10 cellular contexts compared by ENCODE assay signal in genomic region chr12:56196818-56197550, GRCh38. TPM values are rescaled to one million over a fixed set of nuclear protein-coding genes. Genes with fewer than 3 reads are reported as not detected.
DNase-seq lines count a peak whose midpoint lies in the region; ATAC-seq and TF ChIP-seq lines count a peak whose summit lies in the region.
"Not testable (repeated sequence)": the region's sequence is repeated elsewhere in the genome, so short reads cannot be mapped to it uniquely, and the experiment has no call there.
"Had no signal": no experiment of that assay in that cellular context is flagged by ENCODE, and none has a peak within 500 bp of the region (broad histone marks: within the 10 kb centered on the region; RNA-seq: fewer than 3 reads in every experiment).

No MANE protein-coding gene starts in this region.

- not testable (repeated sequence) for BruUV-seq in PC-9 (replicated peaks; lab: Mats Ljungman, UMichigan)

- H3K4me1 ChIP-seq in PC-9 (replicated peaks; ENCODE audit: insufficient read depth); mesenchymal stem cell (ENCODE audit: control insufficient read depth, insufficient read depth, low read depth, low read length): not testable (repeated sequence)
- H3K4me1 ChIP-seq in spleen: peaks cover 0 to 18% (median 3%) of the 10 kb centered on the region in 6 donors

- not testable (repeated sequence) for H3K27me3 ChIP-seq in PC-9 (ENCODE audit: insufficient read depth, low read depth); mesenchymal stem cell (ENCODE audit: control insufficient read depth in 1 of 2, insufficient read depth in 1 of 2, low read length in 2 of 2); spleen (replicated peaks in 1 of 7)

- H2AFZ ChIP-seq in PC-9; mesenchymal stem cell (ENCODE audit: low read depth, low read length): not testable (repeated sequence)

- H3K23ac ChIP-seq in mesenchymal stem cell (ENCODE audit: low read length in 2 of 2): not testable (repeated sequence)

- peak; percentile 52 to 75 for ATAC-seq in left cardiac atrium

- H3K4me2 ChIP-seq in PC-9; mesenchymal stem cell (ENCODE audit: low read length, poor library complexity, severe bottlenecking): not testable (repeated sequence)

- not testable (repeated sequence) for H3K36me3 ChIP-seq in PC-9 (ENCODE audit: low read depth); mesenchymal stem cell (ENCODE audit: control insufficient read depth in 1 of 2, insufficient read depth in 2 of 2, low read depth in 1 of 2, low read length in 2 of 2); spleen

- not testable (repeated sequence) for TF ChIP-seq CTCF in AG09309 (IDR thresholded peaks at IDR 0.05; ENCODE audit: control insufficient read depth, insufficient read depth, low read depth, low read length, missing control alignments); PC-9 (conservative IDR thresholded peaks at IDR 0.05); spleen (IDR thresholded peaks at IDR 0.05 in 8 of 11, conservative IDR thresholded peaks at IDR 0.05 in 3 of 11)

- H3F3A ChIP-seq in PC-9 (ENCODE audit: insufficient read depth, low read depth): peaks cover 36% of the 10 kb centered on the region; the same call in 1 of the 2 replicates

- not testable (repeated sequence) for TF ChIP-seq POLR2A in spleen (IDR thresholded peaks at IDR 0.05)

- H3K4ac ChIP-seq in mesenchymal stem cell (ENCODE audit: low read depth in 1 of 2, low read length in 2 of 2): not testable (repeated sequence)

- 26% methylated on average over 10 of the region's 11 CpGs for WGBS in mesenchymal stem cell
- WGBS in spleen, 5 donors: 63 to 83% (median 83%) methylated on average over 11 of the region's 11 CpGs

- H2BK120ac ChIP-seq in mesenchymal stem cell (ENCODE audit: low read depth, low read length): not testable (repeated sequence)

- H3K79me1 ChIP-seq in mesenchymal stem cell (replicated peaks; ENCODE audit: low read length, poor library complexity, severe bottlenecking): not testable (repeated sequence)

- not testable (repeated sequence) for H4K20me1 ChIP-seq in PC-9 (ENCODE audit: insufficient read depth)

- CTCF ChIA-PET in PC-9 (lab: Charles Lee): interaction anchor here (0.9 to 1.1 kb wide), 2 partner anchors 25 to 119 kb away, joined by 3 read pairs; partner anchors contain the start of gene RNF41

- H2BK5ac ChIP-seq in mesenchymal stem cell (ENCODE audit: low read depth, low read length, poor library complexity, severe bottlenecking): not testable (repeated sequence)

- H3K9me2 ChIP-seq in PC-9 (ENCODE audit: insufficient read depth): not testable (repeated sequence)

- not testable (repeated sequence) for H3K18ac ChIP-seq in mesenchymal stem cell (ENCODE audit: low read depth in 1 of 2, low read length in 2 of 2)

- not testable (repeated sequence) for H3K27ac ChIP-seq in PC-9
- peak overlapping the region; percentile 48 for H3K27ac ChIP-seq in epithelial cell of prostate
- peak overlapping the region; percentile 42 for H3K27ac ChIP-seq in mesenchymal stem cell (ENCODE audit: low read length, poor library complexity, severe bottlenecking)
- peak overlapping the region in 6 of 8 donors; percentile 36 to 60 (median 38) for H3K27ac ChIP-seq in spleen

- not testable (repeated sequence) for H2BK15ac ChIP-seq in mesenchymal stem cell (ENCODE audit: low read depth, poor library complexity, severe bottlenecking)

- not testable (repeated sequence) for H3K14ac ChIP-seq in mesenchymal stem cell (ENCODE audit: low read length in 2 of 2)

- H3K4me3 ChIP-seq in AG09309 (ENCODE audit: control insufficient read depth, low read depth, low read length); PC-9; mesenchymal stem cell (ENCODE audit: insufficient read depth in 1 of 2, low read depth in 1 of 2, low read length in 2 of 2); spleen: not testable (repeated sequence)

- not testable (repeated sequence) for H2AK5ac ChIP-seq in mesenchymal stem cell (ENCODE audit: low read length, severe bottlenecking)

- not testable (repeated sequence) for H3K79me2 ChIP-seq in PC-9 (ENCODE audit: low read depth)

- POLR2A ChIA-PET in PC-9 (lab: Charles Lee; ENCODE audit: unreplicated experiment): interaction anchor here (0.5 to 0.9 kb wide), 3 partner anchors 24 to 837 kb away, joined by 3 read pairs; partner anchors contain the start of gene RNF41

- intact Hi-C loops in PC-9 (cut with micrococcal nuclease; ENCODE audit: unreplicated experiment): loop anchor here (1.0 to 10.0 kb wide), 2 partner anchors 24 to 438 kb away; partner anchors contain the start of genes BAZ2A and RNF41
- intact Hi-C loops in left cardiac atrium (cut with DNase I): not testable (repeated sequence)
- intact Hi-C loops in spleen (cut with DNase I; ENCODE audit: low total_unique reads): loop anchor here (10.0 kb wide), 1 partner anchor 58 kb away; the partner anchor contains the start of gene ANKRD52

- DNase-seq in AG09309 (ENCODE audit: low read depth) (peak; percentile 97), H4 (ENCODE audit: low spot score) (peak; percentile 64), PC-9 (peak; percentile 23 to 88), astrocyte of the hippocampus (ENCODE audit: low read depth, low spot score) (peak; percentile 70), epithelial cell of prostate (ENCODE audit: low read depth, low spot score) (peak; percentile 27), left cardiac atrium (peak; percentile 39), mesenchymal stem cell (peak; percentile 97)
- DNase-seq in spleen: not testable (repeated sequence)

- H3K9ac ChIP-seq in mesenchymal stem cell (ENCODE audit: low read length): peak overlapping the region; percentile 21

- H4K8ac ChIP-seq in mesenchymal stem cell (ENCODE audit: low read length): not testable (repeated sequence)

- H3K9me3 ChIP-seq in PC-9 (ENCODE audit: insufficient read depth, low read depth); mesenchymal stem cell (ENCODE audit: control insufficient read depth, low read length); spleen: not testable (repeated sequence)

- H2BK12ac ChIP-seq in mesenchymal stem cell (ENCODE audit: low read length in 2 of 2): peak overlapping the region in 1 of 2 experiments; percentile 20

- H4K91ac ChIP-seq in mesenchymal stem cell (ENCODE audit: low read length): peak overlapping the region; percentile 35

RNA-seq across cellular contexts. Expression of gene SMARCC2, which starts 7.7 kb away (rescaled TPM):
- 19.6 and 22.9 TPM in 2 replicates for total RNA-seq in H4 (2014; rRNA removed; shearing (Covaris generic))
- total RNA-seq in PC-9 (2021) (70.3 and 86.4 TPM in 2 replicates), left cardiac atrium (10 to 100 TPM; 65.2 to 68.5 TPM), spleen (100 to 1,000 TPM in 4 of 7 donors, 10 to 100 TPM in 3; 73.7 to 121 (median 101) TPM)
- 47.0 TPM for polyA plus RNA-seq in mesenchymal stem cell (2013, experiment 1 of 2)
- 42.8 TPM for polyA plus RNA-seq in mesenchymal stem cell (2013, experiment 2 of 2)
- polyA plus RNA-seq in spleen: 10 to 100 TPM in 1 of 3 donors, 1 to 10 TPM in 2; 8.5 to 24.7 (median 9.4) TPM

RNA-seq across cellular contexts. Expression of gene RNF41, which starts 24.7 kb away (rescaled TPM):
- total RNA-seq in H4 (2014; rRNA removed; shearing (Covaris generic)): 55.1 and 62.8 TPM in 2 replicates
- 29.5 and 33.4 TPM in 2 replicates for total RNA-seq in PC-9 (2021)
- total RNA-seq in left cardiac atrium: 10 to 100 TPM; 42.8 to 49.4 TPM
- polyA plus RNA-seq in mesenchymal stem cell (2013, experiment 1 of 2): 37.4 TPM
- polyA plus RNA-seq in mesenchymal stem cell (2013, experiment 2 of 2): 37.4 TPM
- total RNA-seq in spleen: 10 to 100 TPM; 38.5 to 56.1 (median 47.6) TPM
- polyA plus RNA-seq in spleen: 10 to 100 TPM; 13.2 to 21.0 (median 15.8) TPM

RNA-seq across cellular contexts. Expression of gene NABP2, which starts 27.2 kb away (rescaled TPM):
- total RNA-seq in H4 (2014; rRNA removed; shearing (Covaris generic)): 65.8 and 87.5 TPM in 2 replicates
- total RNA-seq in PC-9 (2021) (58.2 and 68.5 TPM in 2 replicates), left cardiac atrium (10 to 100 TPM; 19.4 to 21.7 TPM), spleen (10 to 100 TPM; 13.4 to 21.3 (median 18.4) TPM)
- polyA plus RNA-seq in mesenchymal stem cell (2013, experiment 1 of 2): 27.3 TPM
- 26.7 TPM for polyA plus RNA-seq in mesenchymal stem cell (2013, experiment 2 of 2)
- 10 to 100 TPM; 19.7 to 24.6 (median 23.1) TPM for polyA plus RNA-seq in spleen

RNA-seq across cellular contexts. Expression of gene SLC39A5, which starts 32.9 kb away (rescaled TPM):
- total RNA-seq in H4 (2014; rRNA removed; shearing (Covaris generic)): not detected in 2 replicates
- total RNA-seq in PC-9 (2021): 0.87 and 2.8 TPM in 2 replicates
- total RNA-seq in left cardiac atrium: not detected
- 0.10 TPM for polyA plus RNA-seq in mesenchymal stem cell (2013, experiment 1 of 2)
- not detected for polyA plus RNA-seq in mesenchymal stem cell (2013, experiment 2 of 2)
- 1 to 10 TPM in 1 of 7 donors, under 1 TPM in 2, not detected in 4; 0.44 to 1.3 (median 0.92) TPM for total RNA-seq in spleen
- polyA plus RNA-seq in spleen: under 1 TPM; 0.18 to 0.63 (median 0.22) TPM
- total RNA-seq: sigmoid colon, urinary bladder had no signal

RNA-seq across cellular contexts. Expression of gene MYL6, which starts 38.8 kb away (rescaled TPM):
- 2,426 and 2,616 TPM in 2 replicates for total RNA-seq in H4 (2014; rRNA removed; shearing (Covaris generic))
- total RNA-seq in PC-9 (2021) (666 and 697 TPM in 2 replicates), left cardiac atrium (1,000 to 10,000 TPM; 1,071 to 1,319 TPM), spleen (1,000 to 10,000 TPM; 1,063 to 1,656 (median 1,218) TPM)
- polyA plus RNA-seq in mesenchymal stem cell (2013, experiment 1 of 2): 2,486 TPM
- polyA plus RNA-seq in mesenchymal stem cell (2013, experiment 2 of 2): 2,523 TPM
- 1,000 to 10,000 TPM; 1,480 to 3,098 (median 2,131) TPM for polyA plus RNA-seq in spleen
